Comparison of ENCODE assay signal across 16 cellular contexts in the genomic region with DNA sequence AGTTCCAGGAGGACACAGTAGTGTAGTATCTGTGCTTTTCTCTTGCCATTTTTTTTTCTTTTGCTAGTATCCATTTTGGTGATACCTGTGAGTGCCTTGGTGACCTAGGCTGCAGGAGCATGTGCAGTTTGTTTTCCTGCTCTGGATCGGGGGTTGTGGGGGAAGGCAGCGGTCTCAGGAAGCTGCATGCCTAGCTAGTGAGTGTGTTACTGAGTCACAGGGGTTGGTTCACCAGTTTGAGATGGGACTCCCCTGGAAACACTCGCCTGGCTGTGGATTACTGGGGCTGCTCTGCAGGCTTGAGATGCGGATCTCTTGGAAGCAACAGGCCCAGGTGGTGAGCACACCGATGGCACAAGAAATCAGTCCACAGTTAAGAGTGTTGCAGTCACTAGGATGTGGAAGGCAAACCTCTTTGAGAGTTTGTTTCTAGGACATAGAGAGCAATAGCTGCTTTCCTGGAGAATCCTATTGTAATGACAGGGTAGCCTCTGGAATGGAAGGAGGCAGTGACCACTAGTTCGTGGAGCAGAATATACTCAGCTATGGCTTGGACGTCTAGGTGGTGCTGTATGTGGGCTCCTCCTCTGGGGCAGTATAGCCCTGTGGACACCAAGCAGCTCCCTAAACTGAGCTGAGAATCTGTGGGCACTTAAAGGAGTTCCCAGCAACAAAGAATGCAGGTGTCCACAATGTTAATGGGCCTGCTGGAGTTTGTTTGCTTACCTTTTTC. TPM values are rescaled to one million over a fixed set of nuclear protein-coding genes. Genes with fewer than 3 reads are reported as not detected.
DNase-seq lines count a peak whose midpoint lies in the region; TF ChIP-seq lines count a peak whose summit lies in the region.
"Had no signal": no experiment of that assay in that cellular context is flagged by ENCODE, and none has a peak within 500 bp of the region (broad histone marks: within the 10 kb centered on the region; RNA-seq: fewer than 3 reads in every experiment).

No MANE protein-coding gene starts in this region.

- no peak overlapping the region for H3K27ac Mint-ChIP-seq in osteocyte (ENCODE audit: unreplicated experiment)
- H3K27ac Mint-ChIP-seq in activated naive CD4-positive, alpha-beta T cell treated with anti-CD3 and anti-CD28 coated beads for 36 hours, result no peak overlapping the region
- H3K27ac Mint-ChIP-seq: activated B cell treated with CpG ODN at 0.5 μM for 24 hours had no signal

- H2AFZ ChIP-seq in PC-9, result peak overlapping the region; percentile 14

- H3K79me2 ChIP-seq in PC-9 (ENCODE audit: low read depth), result no peaks in the 10 kb centered on the region

- H3K27ac ChIP-seq in PC-9 (peak overlapping the region; percentile 93), ascending aorta (no peak overlapping the region)
- H3K27ac ChIP-seq: cardiac muscle cell, prostate gland had no signal

- H3K4me3 ChIP-seq in PC-9, result peak overlapping the region; percentile 27; the same call in 1 of the 2 replicates
- no peak overlapping the region for H3K4me3 ChIP-seq in epithelial cell of esophagus (ENCODE audit: low read length)
- H3K4me3 ChIP-seq in ascending aorta, result no peak overlapping the region
- H3K4me3 ChIP-seq: cardiac muscle cell, lung, prostate gland had no signal

- CTCF ChIA-PET in PC-9 (lab: Charles Lee), result interaction anchor here (1.1 kb wide), 1 partner anchor 70 kb away, joined by 3 read pairs; no protein-coding TSS in a partner anchor
- CTCF ChIA-PET in activated naive CD4-positive, alpha-beta T cell treated with anti-CD3 and anti-CD28 coated beads for 36 hours (lab: Charles Lee), result no interaction called here

- H3K36me3 ChIP-seq in PC-9 (ENCODE audit: low read depth) (no peaks in the 10 kb centered on the region), ascending aorta (no peaks in the 10 kb centered on the region)
- H3K36me3 ChIP-seq: cardiac muscle cell, prostate gland had no signal

- POLR2A ChIA-PET in PC-9 (lab: Charles Lee; ENCODE audit: unreplicated experiment), result no interaction called here

- H3K4me3 Mint-ChIP-seq in osteocyte (ENCODE audit: unreplicated experiment), result no peak overlapping the region
- no peak overlapping the region for H3K4me3 Mint-ChIP-seq in activated naive CD4-positive, alpha-beta T cell treated with anti-CD3 and anti-CD28 coated beads for 36 hours
- H3K4me3 Mint-ChIP-seq: activated B cell treated with CpG ODN at 0.5 μM for 24 hours had no signal

- DNase-seq in ELR (ENCODE audit: low read depth) (peak; percentile 94), PC-9 (peak; percentile 74 to 91), epithelial cell of esophagus (ENCODE audit: low read depth) (peak; percentile 83), osteocyte (ENCODE audit: extremely low spot score, unreplicated experiment) (peak; percentile 56), NCI-H345 (lab: John Stamatoyannopoulos, UW) (no peak), ascending aorta (ENCODE audit: low spot score in 2 of 2) (no peak)
- DNase-seq in activated naive CD4-positive, alpha-beta T cell treated with anti-CD3 and anti-CD28 coated beads for 36 hours, result no peak
- no peak for DNase-seq in activated CD4-positive, alpha-beta T cell treated with anti-CD3 and anti-CD28 coated beads for 1 hour
- DNase-seq: activated B cell treated with CpG ODN at 0.5 μM for 24 hours, DMS153, NCI-H2081 treated with DMSO at 0.1 percent for 48 hours had no signal

- TF ChIP-seq CTCF in PC-9 (conservative IDR thresholded peaks at IDR 0.05) (no peak), epithelial cell of esophagus (IDR thresholded peaks at IDR 0.05; ENCODE audit: insufficient read depth, low read depth, low read length, missing control alignments) (no peak), osteocyte (IDR thresholded peaks at IDR 0.05) (no peak), ascending aorta (IDR thresholded peaks at IDR 0.05) (no peak)

- H3K9me3 ChIP-seq in PC-9 (ENCODE audit: insufficient read depth, low read depth) (peaks cover 11% of the 10 kb centered on the region; the same call in 1 of the 2 replicates), ascending aorta (no peaks in the 10 kb centered on the region)
- H3K9me3 ChIP-seq: prostate gland had no signal

- no peaks in the 10 kb centered on the region for H4K20me1 ChIP-seq in PC-9 (ENCODE audit: insufficient read depth)

- H3K36me3 Mint-ChIP-seq in osteocyte (ENCODE audit: unreplicated experiment), result peaks cover 2% of the 10 kb centered on the region
- no peaks in the 10 kb centered on the region for H3K36me3 Mint-ChIP-seq in activated naive CD4-positive, alpha-beta T cell treated with anti-CD3 and anti-CD28 coated beads for 36 hours (ENCODE audit: low read depth)

- H3K27me3 ChIP-seq in PC-9 (ENCODE audit: insufficient read depth, low read depth) (no peaks in the 10 kb centered on the region), ascending aorta (no peaks in the 10 kb centered on the region)
- H3K27me3 ChIP-seq: cardiac muscle cell had no signal

- peaks cover 7% of the 10 kb centered on the region for H3K4me1 Mint-ChIP-seq in osteocyte (ENCODE audit: unreplicated experiment)
- no peaks in the 10 kb centered on the region for H3K4me1 Mint-ChIP-seq in activated naive CD4-positive, alpha-beta T cell treated with anti-CD3 and anti-CD28 coated beads for 36 hours (ENCODE audit: low read depth)
- H3K4me1 Mint-ChIP-seq: activated B cell treated with CpG ODN at 0.5 μM for 24 hours had no signal

- peak overlapping the region; percentile 70 for H3K4me2 ChIP-seq in PC-9

- no peaks in the 10 kb centered on the region for H3K27me3 Mint-ChIP-seq in osteocyte (ENCODE audit: unreplicated experiment)
- peaks cover 1% of the 10 kb centered on the region for H3K27me3 Mint-ChIP-seq in activated naive CD4-positive, alpha-beta T cell treated with anti-CD3 and anti-CD28 coated beads for 36 hours (ENCODE audit: low read depth)
- H3K27me3 Mint-ChIP-seq: activated B cell treated with CpG ODN at 0.5 μM for 24 hours had no signal

- H3K4me1 ChIP-seq in PC-9 (replicated peaks; ENCODE audit: insufficient read depth) (peaks cover 42% of the 10 kb centered on the region), ascending aorta (no peaks in the 10 kb centered on the region)
- H3K4me1 ChIP-seq: prostate gland had no signal

- H3K9me3 Mint-ChIP-seq in osteocyte (ENCODE audit: unreplicated experiment), result peaks cover 10% of the 10 kb centered on the region
- H3K9me3 Mint-ChIP-seq in activated naive CD4-positive, alpha-beta T cell treated with anti-CD3 and anti-CD28 coated beads for 36 hours, result peaks cover 25% of the 10 kb centered on the region

- intact Hi-C loops in PC-9 (cut with micrococcal nuclease; ENCODE audit: unreplicated experiment), result no loop called here
- intact Hi-C loops in activated naive CD4-positive, alpha-beta T cell treated with anti-CD3 and anti-CD28 coated beads for 36 hours (cut with micrococcal nuclease), result no loop called here
- intact Hi-C loops in ascending aorta (cut with DNase I), result no loop called here

- no TSS peak for BruUV-seq in PC-9 (replicated peaks; lab: Mats Ljungman, UMichigan)

- no peaks in the 10 kb centered on the region for H3K9me2 ChIP-seq in PC-9 (ENCODE audit: insufficient read depth)

- H3F3A ChIP-seq in PC-9 (ENCODE audit: insufficient read depth, low read depth), result peaks cover 23% of the 10 kb centered on the region

RNA-seq across cellular contexts. Expression of a gene that starts 20.0 kb away (rescaled TPM):
- total RNA-seq in PC-9 (2021), result not detected in 2 replicates
- total RNA-seq in osteocyte, result not detected in 2 replicates
- total RNA-seq in activated naive CD4-positive, alpha-beta T cell treated with anti-CD3 and anti-CD28 coated beads for 36 hours, result not detected
- not detected for total RNA-seq in ascending aorta
- total RNA-seq: activated B cell treated with CpG ODN at 0.5 μM for 24 hours, cardiac muscle cell, frontal cortex, HepG2, lung had no signal

RNA-seq across cellular contexts. Expression of a gene that starts 55.1 kb away (rescaled TPM):
- total RNA-seq in PC-9 (2021) (not detected in 2 replicates), osteocyte (not detected in 2 replicates), ascending aorta (not detected)
- not detected for total RNA-seq in activated naive CD4-positive, alpha-beta T cell treated with anti-CD3 and anti-CD28 coated beads for 36 hours
- total RNA-seq: activated B cell treated with CpG ODN at 0.5 μM for 24 hours, cardiac muscle cell, frontal cortex, HepG2, lung had no signal

Comparison
In these comparisons a context has a peak if more than half of its experiments do, and no peak if none do; other contexts are left out.
1. DNase-seq: peak in ELR (single experiment), PC-9 (2 of 2), epithelial cell of esophagus (single experiment) and osteocyte (single experiment); none in NCI-H345 (single experiment), activated naive CD4-positive, alpha-beta T cell treated with anti-CD3 and anti-CD28 coated beads for 36 hours (single experiment), ascending aorta (0 of 2) and activated CD4-positive, alpha-beta T cell treated with anti-CD3 and anti-CD28 coated beads for 1 hour (single experiment).